In the genomic region with DNA sequence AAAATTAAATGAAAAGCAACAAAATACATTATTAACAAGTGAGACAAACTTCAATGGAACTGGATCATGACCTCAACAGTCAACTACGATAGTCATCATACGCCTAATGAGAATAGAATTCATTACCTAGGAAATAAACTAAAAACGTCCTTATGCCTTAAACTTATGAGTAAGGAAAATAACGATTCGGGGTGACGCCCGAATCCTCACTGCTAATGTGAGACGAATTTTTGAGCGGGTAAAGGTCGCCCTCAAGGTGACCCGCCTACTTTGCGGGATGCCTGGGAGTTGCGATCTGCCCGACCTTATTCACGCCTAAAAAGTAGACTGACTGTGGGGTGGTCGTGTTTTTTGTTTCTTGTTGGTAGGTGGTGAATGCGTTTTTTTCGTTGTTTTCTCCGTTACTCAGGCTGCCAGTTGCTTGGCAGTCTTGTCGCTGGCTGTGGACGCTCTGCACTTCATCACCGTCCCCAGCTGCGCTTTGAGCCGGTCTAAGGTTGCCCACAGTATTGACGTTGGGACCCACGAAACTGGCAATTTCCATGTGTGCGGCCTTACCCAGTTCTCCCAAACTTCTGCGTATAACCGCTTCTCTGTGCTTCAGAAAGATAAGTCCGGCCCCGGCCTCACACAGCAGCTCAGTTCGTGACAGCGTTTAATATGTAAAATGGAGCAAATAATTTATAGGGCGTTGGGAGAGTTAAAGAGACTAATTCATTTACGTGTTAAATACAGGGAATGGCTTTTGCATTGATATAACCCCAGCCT, we compare ENCODE assay signal across 8 cellular contexts. TPM values are rescaled to one million over a fixed set of nuclear protein-coding genes. Genes with fewer than 3 reads are reported as not detected.
DNase-seq lines count a peak whose midpoint lies in the region; ATAC-seq, FAIRE-seq and TF ChIP-seq lines count a peak whose summit lies in the region.

No MANE protein-coding gene starts in this region.

- peak overlapping the region; percentile 99 for H3K27ac ChIP-seq in SK-N-MC
- H3K27ac ChIP-seq in pancreas, result peak overlapping the region; percentile 88 to 98 (median 97)
- H3K27ac ChIP-seq in tibial nerve, result peak overlapping the region; percentile 91 to 99 (median 96)

- H3K9ac ChIP-seq in SK-N-MC (ENCODE audit: insufficient read length), result peak overlapping the region; percentile 97

- WGBS in pancreas, 2 donors, result 0% methylated on average over 35 of the region's 35 CpGs
- WGBS in tibial nerve, 2 donors, result 1 to 2% methylated on average over 35 of the region's 35 CpGs

- H3K36me3 ChIP-seq in GM06990 (ENCODE audit: control insufficient read depth, insufficient read depth, low read length) (peaks cover 9% of the 10 kb centered on the region), SK-N-MC (ENCODE audit: insufficient read depth, low read length) (peaks cover 16% of the 10 kb centered on the region), pancreas (peaks cover 3 to 9% (median 6%) of the 10 kb centered on the region in 3 donors), tibial nerve (peaks cover 0 to 18% (median 0%) of the 10 kb centered on the region in 3 donors)

- TF ChIP-seq CTCF in GM06990 (IDR thresholded peaks at IDR 0.05; ENCODE audit: insufficient read depth, low read length, poor library complexity, severe bottlenecking), result no peak
- no peak for TF ChIP-seq CTCF in HFF-Myc (IDR thresholded peaks at IDR 0.05; ENCODE audit: low read depth, low read length, missing control alignments)
- no peak for TF ChIP-seq CTCF in glutamatergic neuron (IDR thresholded peaks at IDR 0.05; ENCODE audit: partially characterized antibody, unreplicated experiment)
- no peak for TF ChIP-seq CTCF in pancreas (IDR thresholded peaks at IDR 0.05)
- TF ChIP-seq CTCF in tibial nerve (IDR thresholded peaks at IDR 0.05), result peak in 1 of 5 experiments; percentile 11

- peak in 1 of 2 donors; percentile 98 for TF ChIP-seq EP300 in tibial nerve (IDR thresholded peaks at IDR 0.05)

- DNase-seq in GM06990 (ENCODE audit: extremely low read depth, insufficient read length), result peak; percentile 92
- DNase-seq in HFF-Myc (ENCODE audit: extremely low read depth, low read depth), result peak; percentile 99
- peak; percentile 100 for DNase-seq in NAMALWA (ENCODE audit: low spot score)
- peak; percentile 93 for DNase-seq in SK-N-MC (ENCODE audit: low read depth, low spot score)
- DNase-seq in activated naive CD8-positive, alpha-beta T cell treated with anti-CD3 and anti-CD28 coated beads for 36 hours, result peak; percentile 90
- DNase-seq in glutamatergic neuron, result peak; percentile 74
- DNase-seq in pancreas, result peak; percentile 72 to 87 (median 77)
- DNase-seq in tibial nerve (ENCODE audit: low spot score in 2 of 2), result peak; percentile 74 to 78

- H3K4me1 ChIP-seq in pancreas, result peaks cover 12 to 41% (median 29%) of the 10 kb centered on the region in 3 donors
- peaks cover 0 to 68% (median 41%) of the 10 kb centered on the region in 4 donors for H3K4me1 ChIP-seq in tibial nerve

- no peaks in the 10 kb centered on the region for H3K9me3 ChIP-seq in SK-N-MC (ENCODE audit: low read depth, low read length)
- H3K9me3 ChIP-seq in pancreas, result no peaks in the 10 kb centered on the region
- H3K9me3 ChIP-seq in tibial nerve, result no peaks in the 10 kb centered on the region

- peak overlapping the region; percentile 100 for H3K27ac Mint-ChIP-seq in activated naive CD8-positive, alpha-beta T cell treated with anti-CD3 and anti-CD28 coated beads for 36 hours
- peak overlapping the region; percentile 100 for H3K27ac Mint-ChIP-seq in glutamatergic neuron (ENCODE audit: unreplicated experiment)

- peak overlapping the region; percentile 88 for H3K4me3 Mint-ChIP-seq in activated naive CD8-positive, alpha-beta T cell treated with anti-CD3 and anti-CD28 coated beads for 36 hours
- peak overlapping the region; percentile 90 for H3K4me3 Mint-ChIP-seq in glutamatergic neuron (ENCODE audit: unreplicated experiment)

- intact Hi-C loops in pancreas (cut with DNase I), result no loop called here

- peaks cover 8% of the 10 kb centered on the region for H3K27me3 Mint-ChIP-seq in activated naive CD8-positive, alpha-beta T cell treated with anti-CD3 and anti-CD28 coated beads for 36 hours
- H3K27me3 Mint-ChIP-seq in glutamatergic neuron (ENCODE audit: unreplicated experiment), result peaks cover 21% of the 10 kb centered on the region

- peaks cover 27% of the 10 kb centered on the region for H3K36me3 Mint-ChIP-seq in activated naive CD8-positive, alpha-beta T cell treated with anti-CD3 and anti-CD28 coated beads for 36 hours
- no peaks in the 10 kb centered on the region for H3K36me3 Mint-ChIP-seq in glutamatergic neuron (ENCODE audit: unreplicated experiment)

- no peaks in the 10 kb centered on the region for H3K27me3 ChIP-seq in GM06990 (replicated peaks; ENCODE audit: control insufficient read depth, insufficient read depth, low read length)
- no peaks in the 10 kb centered on the region for H3K27me3 ChIP-seq in pancreas
- no peaks in the 10 kb centered on the region for H3K27me3 ChIP-seq in tibial nerve

- peak; percentile 62 to 80 (median 68) for ATAC-seq in pancreas

- no peaks in the 10 kb centered on the region for H3K9me3 Mint-ChIP-seq in activated naive CD8-positive, alpha-beta T cell treated with anti-CD3 and anti-CD28 coated beads for 36 hours
- H3K9me3 Mint-ChIP-seq in glutamatergic neuron (ENCODE audit: unreplicated experiment), result peaks cover 14% of the 10 kb centered on the region

- no peak for FAIRE-seq in pancreas (lab: Jason Lieb, UNC)

- peaks cover 40% of the 10 kb centered on the region for H3K4me1 Mint-ChIP-seq in activated naive CD8-positive, alpha-beta T cell treated with anti-CD3 and anti-CD28 coated beads for 36 hours
- H3K4me1 Mint-ChIP-seq in glutamatergic neuron (ENCODE audit: low read depth, unreplicated experiment), result peaks cover 12% of the 10 kb centered on the region

- H3K4me3 ChIP-seq in GM06990 (replicated peaks; ENCODE audit: low read depth, low read length) (peak overlapping the region; percentile 83), HFF-Myc (replicated peaks; ENCODE audit: low read depth, low read length) (peak overlapping the region; percentile 67), SK-N-MC (peak overlapping the region; percentile 99), pancreas (peak overlapping the region in 2 of 4 donors; percentile 75 to 78), tibial nerve (peak overlapping the region; percentile 26 to 84 (median 68))

- TF ChIP-seq POLR2A in tibial nerve (IDR thresholded peaks at IDR 0.05), result peak; percentile 74 to 93

RNA-seq across cellular contexts. Expression of gene POLDIP3, which starts 0.6 kb away (rescaled TPM):
- 10 to 100 TPM; 71.7 to 72.0 TPM for total RNA-seq in activated naive CD8-positive, alpha-beta T cell treated with anti-CD3 and anti-CD28 coated beads for 36 hours
- total RNA-seq in glutamatergic neuron (ENCODE audit: unreplicated experiment) (52.8 TPM), pancreas (10 to 100 TPM; 23.3 to 35.2 (median 28.7) TPM), tibial nerve (10 to 100 TPM; 47.4 to 49.2 (median 48.5) TPM)
- polyA plus RNA-seq in pancreas, result 10 to 100 TPM; 14.6 to 28.6 TPM

RNA-seq across cellular contexts. Expression of gene ATP5MGL, which starts 25.1 kb away (rescaled TPM):
- total RNA-seq in activated naive CD8-positive, alpha-beta T cell treated with anti-CD3 and anti-CD28 coated beads for 36 hours, result under 1 TPM; 0.37 to 0.56 TPM
- total RNA-seq in glutamatergic neuron (ENCODE audit: unreplicated experiment) (1.1 TPM), pancreas (under 1 TPM in 5 of 6 donors, not detected in 1; 0.24 to 0.60 (median 0.34) TPM), tibial nerve (1 to 10 TPM in 1 of 4 donors, not detected in 3; 2.7 TPM)
- polyA plus RNA-seq in pancreas, result under 1 TPM in 1 of 2 donors, not detected in 1; 0.34 TPM

RNA-seq across cellular contexts. Expression of gene CYB5R3, which starts 33.9 kb away (rescaled TPM):
- total RNA-seq in activated naive CD8-positive, alpha-beta T cell treated with anti-CD3 and anti-CD28 coated beads for 36 hours, result 10 to 100 TPM; 62.7 to 64.3 TPM
- total RNA-seq in glutamatergic neuron (ENCODE audit: unreplicated experiment), result 148 TPM
- total RNA-seq in pancreas, result 10 to 100 TPM; 32.6 to 76.4 (median 43.6) TPM
- 100 to 1,000 TPM in 1 of 2 donors, 10 to 100 TPM in 1; 53.6 to 105 TPM for polyA plus RNA-seq in pancreas
- total RNA-seq in tibial nerve, result 100 to 1,000 TPM; 134 to 200 (median 176) TPM
